Comparison of ENCODE assay signal across 9 cellular contexts in the genomic region with DNA sequence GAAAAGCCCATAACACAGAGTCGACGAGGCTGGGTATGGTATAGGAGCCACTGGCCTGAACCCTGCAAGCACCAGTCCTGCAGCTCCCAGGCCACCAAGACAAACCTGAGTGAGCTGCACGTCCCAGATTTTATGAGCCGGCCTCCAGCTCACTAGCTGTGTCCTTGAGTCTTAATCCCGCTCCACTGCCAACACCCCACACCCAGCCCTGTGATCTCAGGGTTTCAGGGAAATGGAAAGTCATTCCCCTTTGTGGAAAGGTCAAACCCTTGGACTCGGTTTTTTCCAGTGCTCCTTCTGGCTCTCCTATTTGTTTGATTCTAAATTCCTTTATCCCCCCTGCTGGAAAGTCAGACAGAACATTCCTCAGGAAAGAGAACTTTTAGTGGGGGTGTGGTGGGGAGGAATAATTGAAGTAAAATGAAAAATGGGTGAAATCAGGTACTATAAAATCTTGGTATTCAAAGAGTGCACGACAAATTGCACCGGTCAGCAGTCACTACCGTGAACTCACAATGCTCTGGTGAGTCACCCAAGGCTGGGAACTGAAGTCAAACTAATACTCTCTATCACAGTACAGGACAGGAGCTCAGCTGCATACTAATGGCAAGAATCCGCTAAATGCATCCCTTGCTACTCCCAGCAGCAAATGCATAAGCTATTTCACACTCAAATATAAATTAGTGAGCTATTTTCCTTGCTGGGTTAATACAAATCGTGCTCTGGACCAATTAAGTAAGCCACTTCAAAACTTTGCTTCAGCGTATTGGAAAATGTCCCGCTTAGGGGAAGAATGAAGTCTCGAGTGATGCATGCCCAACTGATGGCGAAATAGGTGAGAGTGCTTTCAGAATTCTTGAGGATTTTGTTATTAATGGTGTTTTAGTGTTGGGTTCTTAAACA. TPM values are rescaled to one million over a fixed set of nuclear protein-coding genes. Genes with fewer than 3 reads are reported as not detected.
DNase-seq lines count a peak whose midpoint lies in the region; ATAC-seq and TF ChIP-seq lines count a peak whose summit lies in the region.
"Had no signal": no experiment of that assay in that cellular context is flagged by ENCODE, and none has a peak within 500 bp of the region (broad histone marks: within the 10 kb centered on the region; RNA-seq: fewer than 3 reads in every experiment).

No MANE protein-coding gene starts in this region.

- TF ChIP-seq CTCF in foreskin fibroblast (IDR thresholded peaks at IDR 0.05; ENCODE audit: low read depth, low read length) (no peak), prostate gland (IDR thresholded peaks at IDR 0.05) (no peak)

- DNase-seq in Daoy (ENCODE audit: low read depth) (peak; percentile 74), RPMI7951 (ENCODE audit: low read depth) (peak; percentile 79), foreskin fibroblast (peak; percentile 73 to 84), prostate gland (ENCODE audit: low spot score) (no peak), GM19240 (ENCODE audit: insufficient read length, low spot score) (no peak)
- no peak for DNase-seq in activated naive CD4-positive, alpha-beta T cell treated with Interleukin-2 at 50 U/mL for 16 hours
- DNase-seq: activated CD8-positive, alpha-beta memory T cell treated with anti-CD3 and anti-CD28 coated beads, Interleukin-2, amount 50 U/mL, for 4 hours had no signal

- peak overlapping the region; percentile 61 to 66 for H3K27ac ChIP-seq in prostate gland

- TF ChIP-seq POLR2A in prostate gland (IDR thresholded peaks at IDR 0.05): no peak

- intact Hi-C loops in prostate gland (cut with DNase I): loop anchor here (5.0 kb wide), 1 partner anchor 45 kb away; no protein-coding TSS in a partner anchor

- no peaks in the 10 kb centered on the region for H3K36me3 ChIP-seq in prostate gland

- no peaks in the 10 kb centered on the region for H3K27me3 ChIP-seq in prostate gland (replicated peaks; ENCODE audit: insufficient read depth)

- no peaks in the 10 kb centered on the region for H3K9me3 ChIP-seq in prostate gland

- ATAC-seq in GM18520 (IDR thresholded peaks at IDR 0.05; ENCODE audit: unreplicated experiment): no peak
- no peak for ATAC-seq in GM18511 (IDR thresholded peaks at IDR 0.05; ENCODE audit: unreplicated experiment)

- H3K4me1 ChIP-seq in prostate gland (replicated peaks): peaks cover 10% of the 10 kb centered on the region

- WGBS in prostate gland: 50% methylated on average over 15 of the region's 15 CpGs

- no peak overlapping the region for H3K4me3 ChIP-seq in foreskin fibroblast (ENCODE audit: low read depth in 1 of 2, low read length in 2 of 2)
- H3K4me3 ChIP-seq in prostate gland: no peak overlapping the region

RNA-seq across cellular contexts. Expression of a gene that starts 9.0 kb away (rescaled TPM):
- 1.1 and 1.4 TPM in 2 replicates for total RNA-seq in Daoy (2014; rRNA removed; shearing (Covaris generic))
- total RNA-seq in RPMI7951 (2014; rRNA removed; shearing (Covaris generic)): 2.6 and 2.8 TPM in 2 replicates
- 10 to 100 TPM in 1 of 2 donors, 1 to 10 TPM in 1; 2.4 to 15.7 TPM for total RNA-seq in prostate gland

Comparison
In these comparisons a context has a peak if more than half of its experiments do, and no peak if none do; other contexts are left out.
1. DNase-seq: peak in Daoy (single experiment), RPMI7951 (single experiment) and foreskin fibroblast (2 of 2); none in prostate gland (single experiment), GM19240 (single experiment) and activated naive CD4-positive, alpha-beta T cell treated with Interleukin-2 at 50 U/mL for 16 hours (single experiment).